3 cellular contexts compared by ENCODE assay signal in genomic region chr16:537415-538335, GRCh38.
TF ChIP-seq lines count a peak whose summit lies in the region.

No MANE protein-coding gene starts in this region.

TF ChIP-seq in SK-N-SH, 30 proteins besides CTCF, POLR2A, EP300 and RAD21:
- TF ChIP-seq NFIC (IDR thresholded peaks at IDR 0.05; ENCODE audit: borderline replicate concordance) (no peak), REST (IDR thresholded peaks at IDR 0.05; ENCODE audit: low read depth, low read length) (no peak), YY1 (IDR thresholded peaks at IDR 0.05; ENCODE audit: low read depth) (no peak), USF2 (IDR thresholded peaks at IDR 0.05; ENCODE audit: borderline replicate concordance, low read depth, low read length) (no peak), TEAD4 (IDR thresholded peaks at IDR 0.05; ENCODE audit: borderline replicate concordance, insufficient read depth) (no peak), MEF2A (IDR thresholded peaks at IDR 0.05; ENCODE audit: borderline replicate concordance, low read depth) (no peak), ZBTB33 (IDR thresholded peaks at IDR 0.05; ENCODE audit: borderline replicate concordance, low read depth) (no peak), SMC3 (IDR thresholded peaks at IDR 0.05; ENCODE audit: low read depth, low read length) (no peak), FOXM1 (IDR thresholded peaks at IDR 0.05; ENCODE audit: low read depth) (no peak)

TF ChIP-seq in SK-N-SH treated with all-trans-retinoic acid at 6 μM for 48 hours, 23 proteins besides CTCF, POLR2A, EP300 and RAD21:
- TF ChIP-seq ESRRG (CRISPR knock-in tag; IDR thresholded peaks at IDR 0.05): no peak
- TF ChIP-seq CSRNP3 (CRISPR knock-in tag; IDR thresholded peaks at IDR 0.05): no peak
- TF ChIP-seq BACH2 (CRISPR knock-in tag; IDR thresholded peaks at IDR 0.05; ENCODE audit: borderline replicate concordance): no peak
- no peak for TF ChIP-seq CSDC2 (CRISPR knock-in tag; IDR thresholded peaks at IDR 0.05)
- no peak for TF ChIP-seq POU6F1 (CRISPR knock-in tag; IDR thresholded peaks at IDR 0.05; ENCODE audit: borderline replicate concordance, low read depth)
- TF ChIP-seq ZFP3 (CRISPR knock-in tag; IDR thresholded peaks at IDR 0.05): no peak
- no peak for TF ChIP-seq OSR1 (CRISPR knock-in tag; IDR thresholded peaks at IDR 0.05)

TF ChIP-seq in H1, 55 proteins besides CTCF, POLR2A, EP300 and RAD21:
- no peak for TF ChIP-seq E2F6 (IDR thresholded peaks at IDR 0.05)
- no peak for TF ChIP-seq SP1 (IDR thresholded peaks at IDR 0.05; ENCODE audit: low read depth, low read length)
- TF ChIP-seq EZH2 (IDR thresholded peaks at IDR 0.05; ENCODE audit: low read depth, low read length, severe bottlenecking): no peak
- TF ChIP-seq BCL11A (IDR thresholded peaks at IDR 0.05; ENCODE audit: low read depth in 2 of 2, low read length in 2 of 2): no peak
- TF ChIP-seq SUZ12 (IDR thresholded peaks at IDR 0.05; ENCODE audit: low read length): no peak
- TF ChIP-seq EGR1 (IDR thresholded peaks at IDR 0.05; ENCODE audit: borderline replicate concordance, low read depth, low read length): peak; percentile 68; the same call in 1 of the 2 replicates
- no peak for TF ChIP-seq SRF (IDR thresholded peaks at IDR 0.05; ENCODE audit: low read depth, low read length)
- no peak for TF ChIP-seq USF2 (IDR thresholded peaks at IDR 0.05; ENCODE audit: low read length)
- TF ChIP-seq RBBP5 (IDR thresholded peaks at IDR 0.05; ENCODE audit: borderline replicate concordance, low read depth, low read length): no peak
- TF ChIP-seq YY1 (IDR thresholded peaks at IDR 0.05; ENCODE audit: low read depth, low read length): no peak
- TF ChIP-seq BRCA1 (IDR thresholded peaks at IDR 0.05; ENCODE audit: low read depth, low read length): no peak
- peak; percentile 75; the same call in 1 of the 2 replicates for TF ChIP-seq GABPA (IDR thresholded peaks at IDR 0.05; ENCODE audit: borderline replicate concordance, insufficient read depth, low read length)
- TF ChIP-seq JUND (IDR thresholded peaks at IDR 0.05; ENCODE audit: low read length): no peak
- no peak for TF ChIP-seq RXRA (IDR thresholded peaks at IDR 0.05; ENCODE audit: insufficient read depth, low read depth, low read length)
- no peak for TF ChIP-seq NRF1 (IDR thresholded peaks at IDR 0.05; ENCODE audit: low read depth, low read length)
- TF ChIP-seq PHF8 (conservative IDR thresholded peaks at IDR 0.05; ENCODE audit: low read depth, low read length): no peak
- TF ChIP-seq ZNF274 (IDR thresholded peaks at IDR 0.05; ENCODE audit: borderline replicate concordance, extremely low read depth, low read length): no peak
